In genomic region chr6:112286010-112286409, GRCh38 we compare ENCODE assay signal across 10 cellular contexts. TPM values are rescaled to one million over a fixed set of nuclear protein-coding genes. Genes with fewer than 3 reads are reported as not detected.
DNase-seq lines count a peak whose midpoint lies in the region; ATAC-seq and TF ChIP-seq lines count a peak whose summit lies in the region.
"Had no signal": no experiment of that assay in that cellular context is flagged by ENCODE, and none has a peak within 500 bp of the region (broad histone marks: within the 10 kb centered on the region; RNA-seq: fewer than 3 reads in every experiment).

No MANE protein-coding gene starts in this region.

- no peaks in the 10 kb centered on the region for H3K9me3 Mint-ChIP-seq in CD4-positive, alpha-beta memory T cell
- H3K9me3 Mint-ChIP-seq in activated naive CD4-positive, alpha-beta T cell treated with anti-CD3 and anti-CD28 coated beads, Interleukin-2, amount 10 ng/mL, durations not matched to agents 7 days and 5 days, result no peaks in the 10 kb centered on the region
- no peaks in the 10 kb centered on the region for H3K9me3 Mint-ChIP-seq in endothelial cell (ENCODE audit: unreplicated experiment)
- H3K9me3 Mint-ChIP-seq: neural crest cell had no signal

- peak; percentile 56 to 74 (median 67) for DNase-seq in CD4-positive, alpha-beta memory T cell
- DNase-seq in LHCN-M2 (ENCODE audit: low read depth) (peak; percentile 59), NCI-H1436 treated with DMSO at 0.1 percent for 48 hours (lab: John Stamatoyannopoulos, UW) (no peak), GM19240 (ENCODE audit: insufficient read length, low spot score) (no peak), endothelial cell (ENCODE audit: low spot score) (no peak), Ammon's horn (ENCODE audit: low spot score) (no peak)
- DNase-seq in activated naive CD4-positive, alpha-beta T cell treated with anti-CD3 and anti-CD28 coated beads, Interleukin-2, amount 10 ng/mL, durations not matched to agents 7 days and 5 days, result peak; percentile 76

- peaks cover 14 to 18% (median 16%) of the 10 kb centered on the region in 4 donors for H3K4me1 Mint-ChIP-seq in CD4-positive, alpha-beta memory T cell
- H3K4me1 Mint-ChIP-seq in activated naive CD4-positive, alpha-beta T cell treated with anti-CD3 and anti-CD28 coated beads, Interleukin-2, amount 10 ng/mL, durations not matched to agents 7 days and 5 days, result peaks cover 25% of the 10 kb centered on the region
- no peaks in the 10 kb centered on the region for H3K4me1 Mint-ChIP-seq in endothelial cell (ENCODE audit: unreplicated experiment)

- H3K27me3 ChIP-seq in CD4-positive, alpha-beta memory T cell (ENCODE audit: insufficient read depth, low read length), result no peaks in the 10 kb centered on the region

- POLR2A ChIA-PET in CD4-positive, alpha-beta memory T cell (lab: Charles Lee; ENCODE audit: partially characterized antibody), result interaction anchor here (1.2 kb wide), 1 partner anchor 20 kb away, joined by 3 read pairs; no protein-coding TSS in a partner anchor

- ATAC-seq in GM21447 (IDR thresholded peaks at IDR 0.05; ENCODE audit: unreplicated experiment), result peak; percentile 65

- peaks cover 14 to 20% of the 10 kb centered on the region in 2 donors for H3K27me3 Mint-ChIP-seq in CD4-positive, alpha-beta memory T cell
- H3K27me3 Mint-ChIP-seq in activated naive CD4-positive, alpha-beta T cell treated with anti-CD3 and anti-CD28 coated beads, Interleukin-2, amount 10 ng/mL, durations not matched to agents 7 days and 5 days, result peaks cover 52% of the 10 kb centered on the region
- no peaks in the 10 kb centered on the region for H3K27me3 Mint-ChIP-seq in endothelial cell (ENCODE audit: unreplicated experiment)

- intact Hi-C loops in CD4-positive, alpha-beta memory T cell (cut with micrococcal nuclease), result no loop called here

- H3K4me3 Mint-ChIP-seq in CD4-positive, alpha-beta memory T cell, result peak overlapping the region in 4 of 8 donors; percentile 6 to 10 (median 8)
- no peak overlapping the region for H3K4me3 Mint-ChIP-seq in activated naive CD4-positive, alpha-beta T cell treated with anti-CD3 and anti-CD28 coated beads, Interleukin-2, amount 10 ng/mL, durations not matched to agents 7 days and 5 days
- H3K4me3 Mint-ChIP-seq in endothelial cell (ENCODE audit: unreplicated experiment), result no peak overlapping the region
- H3K4me3 Mint-ChIP-seq: neural crest cell had no signal

- H3K4me3 ChIP-seq in CD4-positive, alpha-beta memory T cell (ENCODE audit: low read length in 2 of 2), result no peak overlapping the region

- TF ChIP-seq CTCF in endothelial cell (IDR thresholded peaks at IDR 0.05; ENCODE audit: unreplicated experiment), result no peak

- H3K36me3 Mint-ChIP-seq in CD4-positive, alpha-beta memory T cell, result no peaks in the 10 kb centered on the region
- H3K36me3 Mint-ChIP-seq in activated naive CD4-positive, alpha-beta T cell treated with anti-CD3 and anti-CD28 coated beads, Interleukin-2, amount 10 ng/mL, durations not matched to agents 7 days and 5 days, result no peaks in the 10 kb centered on the region
- H3K36me3 Mint-ChIP-seq in endothelial cell (ENCODE audit: low read depth, unreplicated experiment), result no peaks in the 10 kb centered on the region

- CTCF ChIA-PET in CD4-positive, alpha-beta memory T cell (lab: Charles Lee; ENCODE audit: partially characterized antibody), result interaction anchor here (1.2 kb wide), 1 partner anchor 106 kb away, joined by 4 read pairs; no protein-coding TSS in a partner anchor
- CTCF ChIA-PET in activated naive CD4-positive, alpha-beta T cell treated with anti-CD3 and anti-CD28 coated beads, Interleukin-2, amount 10 ng/mL, durations not matched to agents 7 days and 5 days (lab: Charles Lee), result interaction anchor here (0.8 to 1.0 kb wide), 2 partner anchors 9 to 122 kb away, joined by 3 read pairs; no protein-coding TSS in a partner anchor

- peak overlapping the region in 2 of 7 donors; percentile 2 to 28 for H3K27ac Mint-ChIP-seq in CD4-positive, alpha-beta memory T cell
- no peak overlapping the region for H3K27ac Mint-ChIP-seq in activated naive CD4-positive, alpha-beta T cell treated with anti-CD3 and anti-CD28 coated beads, Interleukin-2, amount 10 ng/mL, durations not matched to agents 7 days and 5 days
- H3K27ac Mint-ChIP-seq in endothelial cell (ENCODE audit: unreplicated experiment), result no peak overlapping the region

- H3K9me3 ChIP-seq in CD4-positive, alpha-beta memory T cell (ENCODE audit: control insufficient read depth in 1 of 2, low read length in 2 of 2), result no peaks in the 10 kb centered on the region

- H3K27ac ChIP-seq in CD4-positive, alpha-beta memory T cell (ENCODE audit: low read depth, low read length), result no peak overlapping the region
- H3K27ac ChIP-seq: C4-2B had no signal

- H3K36me3 ChIP-seq in CD4-positive, alpha-beta memory T cell (ENCODE audit: insufficient read depth, low read length), result no peaks in the 10 kb centered on the region

- H3K4me1 ChIP-seq in CD4-positive, alpha-beta memory T cell (ENCODE audit: insufficient read depth, low read length), result peaks cover 18% of the 10 kb centered on the region

RNA-seq across cellular contexts. Expression of gene LAMA4, which starts 31.6 kb away (rescaled TPM):
- total RNA-seq in CD4-positive, alpha-beta memory T cell, result not detected
- polyA plus RNA-seq in CD4-positive, alpha-beta memory T cell, result not detected
- 6.5 and 6.8 TPM in 2 replicates for total RNA-seq in LHCN-M2 (2014; rRNA removed)
- polyA plus RNA-seq in LHCN-M2 (2012), result 0.16 TPM
- 23.9 TPM for total RNA-seq in endothelial cell (ENCODE audit: unreplicated experiment)

Comparison
In these comparisons a context has a peak if more than half of its experiments do, and no peak if none do; other contexts are left out.
1. DNase-seq: peak in CD4-positive, alpha-beta memory T cell (5 of 5), LHCN-M2 (single experiment) and activated naive CD4-positive, alpha-beta T cell treated with anti-CD3 and anti-CD28 coated beads, Interleukin-2, amount 10 ng/mL, durations not matched to agents 7 days and 5 days (single experiment); none in NCI-H1436 treated with DMSO at 0.1 percent for 48 hours (single experiment), GM19240 (single experiment), endothelial cell (single experiment) and Ammon's horn (single experiment).